In genomic region chr19:17469371-17470203, GRCh38 we compare ENCODE assay signal across 8 cellular contexts. TPM values are rescaled to one million over a fixed set of nuclear protein-coding genes. Genes with fewer than 3 reads are reported as not detected.
A peak's percentile ranks its signal among the peaks of the same experiment; 100 is the strongest.
DNase-seq lines count a peak whose midpoint lies in the region; ATAC-seq and FAIRE-seq lines count a peak whose summit lies in the region.

No MANE protein-coding gene starts in this region.

- H3K27ac Mint-ChIP-seq in CD4-positive, CD25-positive, alpha-beta regulatory T cell: peak overlapping the region; percentile 93 to 97 (median 97)

- H3K27me3 Mint-ChIP-seq in CD4-positive, CD25-positive, alpha-beta regulatory T cell: peaks cover 6% of the 10 kb centered on the region

- peak; percentile 88 to 89 for ATAC-seq in CD4-positive, CD25-positive, alpha-beta regulatory T cell (ENCODE audit: low read depth in 2 of 2)
- ATAC-seq in GM19438 (IDR thresholded peaks at IDR 0.05; ENCODE audit: low read depth, unreplicated experiment) (peak; percentile 59), HG03565 (IDR thresholded peaks at IDR 0.05; ENCODE audit: unreplicated experiment) (peak; percentile 35)

- peak; percentile 87 to 95 (median 92) for DNase-seq in CD4-positive, CD25-positive, alpha-beta regulatory T cell
- DNase-seq in NOMO-1 treated with DMSO at 0.1 percent for 48 hours (lab: John Stamatoyannopoulos, UW; ENCODE audit: unreplicated experiment) (peak; percentile 98), middle frontal gyrus (ENCODE audit: extremely low spot score, low spot score) (peak; percentile 47)
- DNase-seq in activated CD8-positive, alpha-beta memory T cell treated with anti-CD3 and anti-CD28 coated beads, Interleukin-2, amount 50 U/mL, for 4 hours: peak; percentile 92
- peak; percentile 83 for DNase-seq in stimulated activated CD8-positive, alpha-beta memory T cell treated with anti-CD3 and anti-CD28 coated beads, Interleukin-15, amount 100 ng/mL, for 48 hours (ENCODE audit: low read depth in 2 of 2)

- peak overlapping the region; percentile 76 for H3K27ac ChIP-seq in CD4-positive, CD25-positive, alpha-beta regulatory T cell (ENCODE audit: insufficient read depth, low read length, poor library complexity, severe bottlenecking)

- H3K36me3 ChIP-seq in CD4-positive, CD25-positive, alpha-beta regulatory T cell (ENCODE audit: control insufficient read depth, insufficient read depth, low read length): no peaks in the 10 kb centered on the region

- H3K9me3 Mint-ChIP-seq in CD4-positive, CD25-positive, alpha-beta regulatory T cell: no peaks in the 10 kb centered on the region

- H3K4me3 Mint-ChIP-seq in CD4-positive, CD25-positive, alpha-beta regulatory T cell: peak overlapping the region; percentile 89 to 99 (median 97)

- H3K36me3 Mint-ChIP-seq in CD4-positive, CD25-positive, alpha-beta regulatory T cell: no peaks in the 10 kb centered on the region

- peak; percentile 45 for FAIRE-seq in endometrium (lab: Jason Lieb, UNC)

- H3K9me3 ChIP-seq in CD4-positive, CD25-positive, alpha-beta regulatory T cell (ENCODE audit: control insufficient read depth in 2 of 2, low read length in 2 of 2): no peaks in the 10 kb centered on the region

- peaks cover 5 to 30% (median 15%) of the 10 kb centered on the region in 4 donors for H3K4me1 Mint-ChIP-seq in CD4-positive, CD25-positive, alpha-beta regulatory T cell

- peak overlapping the region; percentile 81 for H3K4me3 ChIP-seq in CD4-positive, CD25-positive, alpha-beta regulatory T cell (ENCODE audit: low read depth, low read length)

- no peaks in the 10 kb centered on the region for H3K27me3 ChIP-seq in CD4-positive, CD25-positive, alpha-beta regulatory T cell (ENCODE audit: control insufficient read depth, insufficient read depth, low read length)

- peaks cover 26% of the 10 kb centered on the region for H3K4me1 ChIP-seq in CD4-positive, CD25-positive, alpha-beta regulatory T cell (ENCODE audit: control insufficient read depth, insufficient read depth, low read length, poor library complexity, severe bottlenecking)

RNA-seq across cellular contexts. Expression of gene SLC27A1, which starts 0.7 kb away (rescaled TPM):
- 4.6 TPM for total RNA-seq in CD4-positive, CD25-positive, alpha-beta regulatory T cell
- 1 to 10 TPM; 3.9 to 5.2 (median 4.1) TPM for polyA plus RNA-seq in CD4-positive, CD25-positive, alpha-beta regulatory T cell

RNA-seq across cellular contexts. Expression of gene NXNL1, which starts 8.9 kb away (rescaled TPM):
- total RNA-seq in CD4-positive, CD25-positive, alpha-beta regulatory T cell: not detected
- not detected for polyA plus RNA-seq in CD4-positive, CD25-positive, alpha-beta regulatory T cell

RNA-seq across cellular contexts. Expression of gene TMEM221, which starts 21.1 kb away (rescaled TPM):
- total RNA-seq in CD4-positive, CD25-positive, alpha-beta regulatory T cell: not detected
- polyA plus RNA-seq in CD4-positive, CD25-positive, alpha-beta regulatory T cell: under 1 TPM in 1 of 4 donors, not detected in 3; 0.16 TPM

RNA-seq across cellular contexts. Expression of gene PGLS, which starts 41.9 kb away (rescaled TPM):
- total RNA-seq in CD4-positive, CD25-positive, alpha-beta regulatory T cell: 49.9 TPM
- polyA plus RNA-seq in CD4-positive, CD25-positive, alpha-beta regulatory T cell: 10 to 100 TPM; 60.5 to 76.0 (median 63.8) TPM

RNA-seq across cellular contexts. Expression of gene MVB12A, which starts 49.7 kb away (rescaled TPM):
- total RNA-seq in CD4-positive, CD25-positive, alpha-beta regulatory T cell: 26.7 TPM
- polyA plus RNA-seq in CD4-positive, CD25-positive, alpha-beta regulatory T cell: 10 to 100 TPM; 30.1 to 48.6 (median 38.4) TPM

Comparison
In these comparisons a context has a peak if more than half of its experiments do, and no peak if none do; other contexts are left out.
1. Peak in every context shown above with its lines: DNase-seq, ATAC-seq, H3K4me3 ChIP-seq and H3K27ac ChIP-seq.
2. ATAC-seq: peak in every context shown above with its lines; median percentile 88 in CD4-positive, CD25-positive, alpha-beta regulatory T cell; 59 in GM19438; 35 in HG03565.
3. DNase-seq: peak in every context shown above with its lines; median percentile 98 in NOMO-1 treated with DMSO at 0.1 percent for 48 hours; 92 in CD4-positive, CD25-positive, alpha-beta regulatory T cell; 92 in activated CD8-positive, alpha-beta memory T cell treated with anti-CD3 and anti-CD28 coated beads, Interleukin-2, amount 50 U/mL, for 4 hours; 83 in stimulated activated CD8-positive, alpha-beta memory T cell treated with anti-CD3 and anti-CD28 coated beads, Interleukin-15, amount 100 ng/mL, for 48 hours; 47 in middle frontal gyrus.